ENCODE assay signal across 21 cellular contexts in the genomic region with DNA sequence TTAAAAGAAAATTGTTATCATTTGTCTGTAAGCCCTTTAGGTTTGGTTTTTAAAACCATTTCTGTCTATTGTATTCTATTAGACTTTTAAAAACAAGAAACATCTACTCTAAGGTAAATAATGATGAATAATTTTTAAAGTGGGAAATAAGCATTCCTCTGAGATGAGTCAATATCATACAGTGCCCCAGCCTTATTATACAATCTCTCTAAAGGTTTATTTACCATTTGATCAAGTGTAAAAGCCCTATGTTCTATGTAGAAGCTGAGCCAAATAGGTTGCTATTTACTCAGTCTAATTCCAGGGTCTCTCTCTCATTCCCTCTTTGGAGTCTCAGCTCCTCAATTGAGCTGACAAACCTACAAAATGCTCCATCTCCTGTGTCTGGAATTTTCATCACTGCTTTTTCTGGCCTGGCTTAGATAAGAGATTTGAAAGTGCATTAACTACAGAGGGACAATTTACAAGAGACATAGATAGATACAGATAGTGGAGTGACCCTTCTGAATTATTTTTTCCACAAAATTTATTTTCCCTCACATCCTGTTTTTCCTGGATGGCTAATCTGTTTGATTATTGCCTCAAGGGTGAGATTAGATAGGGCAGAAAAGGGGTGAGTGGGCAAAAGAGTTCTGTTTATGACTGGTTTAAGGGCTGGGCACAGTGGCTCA. TPM values are rescaled to one million over a fixed set of nuclear protein-coding genes. Genes with fewer than 3 reads are reported as not detected.
DNase-seq lines count a peak whose midpoint lies in the region; ATAC-seq lines count a peak whose summit lies in the region.
"Had no signal": no experiment of that assay in that cellular context is flagged by ENCODE, and none has a peak within 500 bp of the region (broad histone marks: within the 10 kb centered on the region; RNA-seq: fewer than 3 reads in every experiment).

No MANE protein-coding gene starts in this region.

- no peak overlapping the region for H4K8ac ChIP-seq in mesendoderm (ENCODE audit: low read depth, low read length)

- no peak for ATAC-seq in aorta (ENCODE audit: low FRiP score)
- ATAC-seq: activated T-cell treated with anti-CD3 and anti-CD28 coated beads, Interleukin-2, amount 50 U/mL, for 4 hours had no signal

- no peak overlapping the region for H2BK5ac ChIP-seq in mesendoderm (ENCODE audit: low read length)

- no peaks in the 10 kb centered on the region for H3K79me2 ChIP-seq in mesendoderm (ENCODE audit: control insufficient read depth, insufficient read depth, low read length)
- H3K79me2 ChIP-seq: hepatocyte had no signal

- H3K23ac ChIP-seq in mesendoderm (ENCODE audit: low read length) = peak overlapping the region; percentile 29

- no peak overlapping the region for H3K56ac ChIP-seq in mesendoderm (ENCODE audit: low read length)

- H3K4me3 ChIP-seq in mesendoderm (ENCODE audit: low read length) (no peak overlapping the region), aorta (ENCODE audit: low read length in 2 of 2) (no peak overlapping the region)
- H3K4me3 ChIP-seq: HAP-1, hepatocyte, tibial nerve had no signal

- no peak overlapping the region for H2AK5ac ChIP-seq in mesendoderm (ENCODE audit: low read length)

- intact Hi-C loops in aorta (cut with DNase I) = no loop called here

- no peak overlapping the region for H2BK120ac ChIP-seq in mesendoderm (ENCODE audit: low read depth, low read length)

- H3K36me3 ChIP-seq in mesendoderm (ENCODE audit: control insufficient read depth, insufficient read depth, low read length) (no peaks in the 10 kb centered on the region), aorta (ENCODE audit: control insufficient read depth in 1 of 2, insufficient read depth in 2 of 2, low read length in 1 of 2) (no peaks in the 10 kb centered on the region)
- H3K36me3 ChIP-seq: brain microvascular endothelial cell, HAP-1, tibial nerve had no signal

- H3K9me3 ChIP-seq in aorta (ENCODE audit: control insufficient read depth, low read length) = no peaks in the 10 kb centered on the region
- H3K9me3 ChIP-seq: HAP-1, tibial nerve had no signal

- H3K27me3 ChIP-seq in mesendoderm (ENCODE audit: insufficient read depth, low read length, poor library complexity) (no peaks in the 10 kb centered on the region), aorta (ENCODE audit: control insufficient read depth in 1 of 2, insufficient read depth in 2 of 2, low read length in 1 of 2) (peaks cover 0 to 2% of the 10 kb centered on the region in 2 donors)
- H3K27me3 ChIP-seq: brain microvascular endothelial cell, hepatocyte, tibial nerve had no signal

- no peak overlapping the region for H3K18ac ChIP-seq in mesendoderm (ENCODE audit: low read length)

- H3K27ac ChIP-seq in mesendoderm (ENCODE audit: low read depth, low read length) (no peak overlapping the region), aorta (ENCODE audit: low read depth in 1 of 2, low read length in 2 of 2) (no peak overlapping the region)
- H3K27ac ChIP-seq: brain microvascular endothelial cell, hepatocyte, tibial nerve had no signal

- no peak overlapping the region for H3K9ac ChIP-seq in mesendoderm (ENCODE audit: low read length)

- DNase-seq in ELR (ENCODE audit: low read depth) (peak; percentile 56), NCI-H2081 treated with DMSO at 0.1 percent for 48 hours (lab: John Stamatoyannopoulos, UW) (peak; percentile 51), SW480 (ENCODE audit: low spot score) (peak; percentile 13), mesendoderm (no peak), mesenteric fat pad (ENCODE audit: low spot score) (no peak), NCI-H510A (lab: John Stamatoyannopoulos, UW) (no peak), aorta (no peak)
- DNase-seq: activated B cell treated with CpG ODN at 0.5 μM for 24 hours; activated T-cell treated with anti-CD3 and anti-CD28 coated beads, Interleukin-2, amount 50 U/mL, for 4 hours; brain microvascular endothelial cell; islet precursor cell; NCI-H1417 treated with DMSO at 0.1 percent for 48 hours; NCI-H524 treated with DMSO at 0.1 percent for 48 hours; posterior cingulate gyrus; SIG-M5; stimulated activated CD4-positive, alpha-beta T cell treated with anti-CD3 and anti-CD28 coated beads, Interleukin-2, amount 100 ng/mL, for 24 hours; stimulated activated naive CD4-positive, alpha-beta T cell treated with Interleukin-2 at 50 U/mL for 16 hours; T-helper 2 cell had no signal

- H3K4me1 ChIP-seq in mesendoderm (ENCODE audit: control insufficient read depth, low read depth, low read length) (no peaks in the 10 kb centered on the region), aorta (ENCODE audit: control insufficient read depth in 1 of 2, insufficient read depth in 2 of 2, low read length in 2 of 2) (no peaks in the 10 kb centered on the region)
- H3K4me1 ChIP-seq: HAP-1, tibial nerve had no signal

- no peaks in the 10 kb centered on the region for H3K79me1 ChIP-seq in mesendoderm (ENCODE audit: low read length)

- no peak overlapping the region for H4K5ac ChIP-seq in mesendoderm (ENCODE audit: low read length)

- H3K4ac ChIP-seq in mesendoderm (ENCODE audit: low read depth, low read length) = no peak overlapping the region

- no peak overlapping the region for H3K4me2 ChIP-seq in mesendoderm (ENCODE audit: low read length)
- H3K4me2 ChIP-seq: hepatocyte had no signal

- no peak overlapping the region for H2BK15ac ChIP-seq in mesendoderm (replicated peaks; ENCODE audit: low read depth)

RNA-seq across cellular contexts. Expression of a gene that starts 24.8 kb away (rescaled TPM):
- 0.18 TPM for polyA plus RNA-seq in mesendoderm (2013, experiment 1 of 2)
- polyA plus RNA-seq in mesendoderm (2013, experiment 2 of 2) = 0.13 TPM
- total RNA-seq in mesenteric fat pad (not detected), aorta (not detected)
- polyA plus RNA-seq in aorta = under 1 TPM in 1 of 2 donors, not detected in 1; 0.13 TPM
- total RNA-seq: activated B cell treated with CpG ODN at 0.5 μM for 24 hours; activated T-cell treated with anti-CD3 and anti-CD28 coated beads, Interleukin-2, amount 50 U/mL, for 4 hours had no signal
- polyA plus RNA-seq: hepatocyte had no signal

Comparison
In these comparisons a context has a peak if more than half of its experiments do, and no peak if none do; other contexts are left out.
1. DNase-seq: peak in ELR (single experiment), NCI-H2081 treated with DMSO at 0.1 percent for 48 hours (single experiment) and SW480 (single experiment); none in mesendoderm (single experiment), mesenteric fat pad (single experiment), NCI-H510A (single experiment) and aorta (0 of 2).